Comparison of ENCODE assay signal across 14 cellular contexts in genomic region chr18:78980777-78981651, GRCh38. TPM values are rescaled to one million over a fixed set of nuclear protein-coding genes. Genes with fewer than 3 reads are reported as not detected.
DNase-seq lines count a peak whose midpoint lies in the region; ATAC-seq lines count a peak whose summit lies in the region.
"Had no signal": no experiment of that assay in that cellular context is flagged by ENCODE, and none has a peak within 500 bp of the region (broad histone marks: within the 10 kb centered on the region; RNA-seq: fewer than 3 reads in every experiment).

No MANE protein-coding gene starts in this region.

- peaks cover 5% of the 10 kb centered on the region for H3K9me3 Mint-ChIP-seq in activated CD4-positive, alpha-beta T cell treated with anti-CD3 and anti-CD28 coated beads, Interleukin-2, amount 10 ng/mL, durations not matched to agents 7 days and 5 days
- no peaks in the 10 kb centered on the region for H3K9me3 Mint-ChIP-seq in activated T-cell treated with anti-CD3 and anti-CD28 coated beads, Interleukin-2, amount 50 U/mL, for 72 hours
- H3K9me3 Mint-ChIP-seq in stimulated activated naive CD8-positive, alpha-beta T cell treated with anti-CD3 and anti-CD28 coated beads, Interleukin-15, Interleukin-2, amounts not matched to agents 100 ng/mL and 50 ng/mL, for 24 hours: peaks cover 5% of the 10 kb centered on the region

- POLR2A ChIA-PET in activated CD4-positive, alpha-beta T cell treated with anti-CD3 and anti-CD28 coated beads, Interleukin-2, amount 10 ng/mL, durations not matched to agents 7 days and 5 days (lab: Charles Lee): no interaction called here

- CTCF ChIA-PET in activated CD4-positive, alpha-beta T cell treated with anti-CD3 and anti-CD28 coated beads, Interleukin-2, amount 10 ng/mL, durations not matched to agents 7 days and 5 days (lab: Charles Lee): no interaction called here

- no peaks in the 10 kb centered on the region for H3K9me3 ChIP-seq in iPS-18c (ENCODE audit: control insufficient read depth, insufficient read depth, low read length)
- H3K9me3 ChIP-seq: BE2C had no signal

- H3K4me3 Mint-ChIP-seq in activated CD4-positive, alpha-beta T cell treated with anti-CD3 and anti-CD28 coated beads, Interleukin-2, amount 10 ng/mL, durations not matched to agents 7 days and 5 days: no peak overlapping the region
- H3K4me3 Mint-ChIP-seq in activated T-cell treated with anti-CD3 and anti-CD28 coated beads, Interleukin-2, amount 50 U/mL, for 72 hours: peak overlapping the region; percentile 18 to 55
- peak overlapping the region; percentile 22 for H3K4me3 Mint-ChIP-seq in stimulated activated naive CD8-positive, alpha-beta T cell treated with anti-CD3 and anti-CD28 coated beads, Interleukin-15, Interleukin-2, amounts not matched to agents 100 ng/mL and 50 ng/mL, for 24 hours
- H3K4me3 Mint-ChIP-seq: memory B cell had no signal

- peaks cover 7% of the 10 kb centered on the region for H3K36me3 Mint-ChIP-seq in activated CD4-positive, alpha-beta T cell treated with anti-CD3 and anti-CD28 coated beads, Interleukin-2, amount 10 ng/mL, durations not matched to agents 7 days and 5 days (ENCODE audit: low read depth)
- peaks cover 0 to 7% of the 10 kb centered on the region in 2 donors for H3K36me3 Mint-ChIP-seq in activated T-cell treated with anti-CD3 and anti-CD28 coated beads, Interleukin-2, amount 50 U/mL, for 72 hours (ENCODE audit: insufficient read depth in 2 of 2)
- peaks cover 8% of the 10 kb centered on the region for H3K36me3 Mint-ChIP-seq in stimulated activated naive CD8-positive, alpha-beta T cell treated with anti-CD3 and anti-CD28 coated beads, Interleukin-15, Interleukin-2, amounts not matched to agents 100 ng/mL and 50 ng/mL, for 24 hours (ENCODE audit: low read depth)
- H3K36me3 Mint-ChIP-seq: memory B cell had no signal

- peaks cover 14% of the 10 kb centered on the region for H3K4me1 Mint-ChIP-seq in activated CD4-positive, alpha-beta T cell treated with anti-CD3 and anti-CD28 coated beads, Interleukin-2, amount 10 ng/mL, durations not matched to agents 7 days and 5 days
- peaks cover 32% of the 10 kb centered on the region for H3K4me1 Mint-ChIP-seq in activated T-cell treated with anti-CD3 and anti-CD28 coated beads, Interleukin-2, amount 50 U/mL, for 72 hours (ENCODE audit: low read depth)
- H3K4me1 Mint-ChIP-seq in stimulated activated naive CD8-positive, alpha-beta T cell treated with anti-CD3 and anti-CD28 coated beads, Interleukin-15, Interleukin-2, amounts not matched to agents 100 ng/mL and 50 ng/mL, for 24 hours (ENCODE audit: low read depth): peaks cover 14% of the 10 kb centered on the region

- H3K27me3 Mint-ChIP-seq in activated CD4-positive, alpha-beta T cell treated with anti-CD3 and anti-CD28 coated beads, Interleukin-2, amount 10 ng/mL, durations not matched to agents 7 days and 5 days: peaks cover 69% of the 10 kb centered on the region
- peaks cover 72% of the 10 kb centered on the region for H3K27me3 Mint-ChIP-seq in activated T-cell treated with anti-CD3 and anti-CD28 coated beads, Interleukin-2, amount 50 U/mL, for 72 hours (ENCODE audit: low read depth)
- H3K27me3 Mint-ChIP-seq in stimulated activated naive CD8-positive, alpha-beta T cell treated with anti-CD3 and anti-CD28 coated beads, Interleukin-15, Interleukin-2, amounts not matched to agents 100 ng/mL and 50 ng/mL, for 24 hours: peaks cover 74% of the 10 kb centered on the region

- H3K27ac Mint-ChIP-seq in activated CD4-positive, alpha-beta T cell treated with anti-CD3 and anti-CD28 coated beads, Interleukin-2, amount 10 ng/mL, durations not matched to agents 7 days and 5 days: peak overlapping the region; percentile 76
- peak overlapping the region; percentile 1 for H3K27ac Mint-ChIP-seq in activated T-cell treated with anti-CD3 and anti-CD28 coated beads, Interleukin-2, amount 50 U/mL, for 72 hours
- no peak overlapping the region for H3K27ac Mint-ChIP-seq in stimulated activated naive CD8-positive, alpha-beta T cell treated with anti-CD3 and anti-CD28 coated beads, Interleukin-15, Interleukin-2, amounts not matched to agents 100 ng/mL and 50 ng/mL, for 24 hours
- H3K27ac Mint-ChIP-seq: memory B cell had no signal

- H3K4me3 ChIP-seq in iPS-18c (ENCODE audit: insufficient read depth, low read depth, low read length): peak overlapping the region; percentile 82
- H3K4me3 ChIP-seq: GM12878 had no signal

- no peak for DNase-seq in activated CD4-positive, alpha-beta T cell treated with anti-CD3 and anti-CD28 coated beads, Interleukin-2, amount 10 ng/mL, durations not matched to agents 7 days and 5 days
- DNase-seq in activated CD4-positive, alpha-beta T cell treated with anti-CD3 and anti-CD28 coated beads for 1 hour: no peak
- no peak for DNase-seq in activated T-cell treated with anti-CD3 and anti-CD28 coated beads, Interleukin-2, amount 50 U/mL, for 72 hours
- DNase-seq in iPS-NIHi11 (ENCODE audit: low spot score): no peak
- DNase-seq: BE2C; SHP77; stimulated activated CD4-positive, alpha-beta T cell treated with anti-CD3 and anti-CD28 coated beads, Interleukin-4, amount 100 ng/mL, for 4 hours had no signal

- ATAC-seq in activated T-cell treated with anti-CD3 and anti-CD28 coated beads, Interleukin-2, amount 50 U/mL, for 72 hours (replicated peaks in 1 of 2): no peak
- no peak for ATAC-seq in HG02642 (IDR thresholded peaks at IDR 0.05; ENCODE audit: poor library complexity, unreplicated experiment)
- ATAC-seq in GM21447 (IDR thresholded peaks at IDR 0.05; ENCODE audit: unreplicated experiment): no peak
- ATAC-seq: esophagus mucosa, GM12878 had no signal

RNA-seq across cellular contexts. Expression of gene SALL3, which starts 1.4 kb away (rescaled TPM):
- not detected for total RNA-seq in activated CD4-positive, alpha-beta T cell treated with anti-CD3 and anti-CD28 coated beads, Interleukin-2, amount 10 ng/mL, durations not matched to agents 7 days and 5 days
- total RNA-seq in activated T-cell treated with anti-CD3 and anti-CD28 coated beads, Interleukin-2, amount 50 U/mL, for 72 hours: not detected
- total RNA-seq: esophagus mucosa had no signal
